Comparison of ENCODE assay signal across 7 cellular contexts in genomic region chr2:10005870-10006247, GRCh38. TPM values are rescaled to one million over a fixed set of nuclear protein-coding genes. Genes with fewer than 3 reads are reported as not detected.
DNase-seq lines count a peak whose midpoint lies in the region; ATAC-seq, FAIRE-seq and TF ChIP-seq lines count a peak whose summit lies in the region.
"Not testable (repeated sequence)": the region's sequence is repeated elsewhere in the genome, so short reads cannot be mapped to it uniquely, and the experiment has no call there.

No MANE protein-coding gene starts in this region.

- not testable (repeated sequence) for TF ChIP-seq EP300 in A549 (IDR thresholded peaks at IDR 0.05)

- DNase-seq in A549 (ENCODE audit: low read depth in 1 of 2, low spot score in 1 of 2); body of pancreas: not testable (repeated sequence)
- DNase-seq in NCI-H69 (lab: John Stamatoyannopoulos, UW) (peak; percentile 21), mesenteric fat pad (ENCODE audit: low spot score) (peak; percentile 33), sciatic nerve (ENCODE audit: low spot score) (peak; percentile 1), tibial artery (peak in 1 of 2 donors; percentile 23)
- DNase-seq in activated effector memory CD4-positive, alpha-beta T cell treated with anti-CD3 and anti-CD28 coated beads, Interleukin-2, amount 50 U/mL, for 16 hours, result peak; percentile 12

- not testable (repeated sequence) for ATAC-seq in A549, body of pancreas, sciatic nerve

- CTCF ChIA-PET in A549 (lab: Yijun Ruan, JAX), result interaction anchor here (0.8 to 8.7 kb wide), 5 partner anchors 16 to 162 kb away, joined by 3 to 65 read pairs (median 3); partner anchors contain the start of gene TAF1B

- not testable (repeated sequence) for H3K9me3 ChIP-seq in A549, body of pancreas, tibial artery

- TF ChIP-seq CTCF in A549 (IDR thresholded peaks at IDR 0.05); body of pancreas (IDR thresholded peaks at IDR 0.05); tibial artery (IDR thresholded peaks at IDR 0.05): not testable (repeated sequence)

- intact Hi-C loops in body of pancreas (cut with DNase I); sciatic nerve (cut with DNase I): not testable (repeated sequence)
- intact Hi-C loops in tibial artery (cut with DNase I; ENCODE audit: low total_unique reads), result loop anchor here (5.0 kb wide), 1 partner anchor 36 kb away; the partner anchor contains the start of gene KLF11

- H3K4me1 ChIP-seq in A549, result not testable (repeated sequence)
- peaks cover 76% of the 10 kb centered on the region for H3K4me1 ChIP-seq in body of pancreas
- peaks cover 3 to 79% (median 63%) of the 10 kb centered on the region in 4 donors for H3K4me1 ChIP-seq in tibial artery

- 83% methylated on average over 8 of the region's 8 CpGs for WGBS in A549 (ENCODE audit: missing lambda C conversion rate)
- 81 to 85% methylated on average over 8 of the region's 8 CpGs for WGBS in body of pancreas, 2 donors

- not testable (repeated sequence) for TF ChIP-seq POLR2A in A549 (IDR thresholded peaks at IDR 0.05; ENCODE audit: low read length); body of pancreas (IDR thresholded peaks at IDR 0.05)

- TF ChIP-seq RAD21 in A549 (conservative IDR thresholded peaks at IDR 0.05 in 1 of 2, IDR thresholded peaks at IDR 0.05 in 1 of 2), result not testable (repeated sequence)

- FAIRE-seq in A549 (lab: Jason Lieb, UNC), result not testable (repeated sequence)

- H3K27ac ChIP-seq in A549, result not testable (repeated sequence)
- H3K27ac ChIP-seq in body of pancreas (peak overlapping the region in 3 of 4 donors; percentile 81 to 97 (median 88)), tibial artery (peak overlapping the region; percentile 73 to 84)

- not testable (repeated sequence) for H3K4me2 ChIP-seq in A549

- H3K27me3 ChIP-seq in body of pancreas, tibial artery: not testable (repeated sequence)

- H3K36me3 ChIP-seq in body of pancreas (replicated peaks in 1 of 2; ENCODE audit: insufficient read depth in 1 of 2, low read depth in 2 of 2); tibial artery: not testable (repeated sequence)

- POLR2A ChIA-PET in A549 (lab: Yijun Ruan, JAX), result not testable (repeated sequence)

- H3K4me3 ChIP-seq in A549, body of pancreas, tibial artery: not testable (repeated sequence)

TF ChIP-seq in A549, 52 proteins besides CTCF, POLR2A, EP300 and RAD21:
- TF ChIP-seq MAFK (IDR thresholded peaks at IDR 0.05; ENCODE audit: partially characterized antibody), result peak; percentile 40

RNA-seq across cellular contexts. Expression of gene KLF11, which starts 37.5 kb away (rescaled TPM):
- polyA plus RNA-seq in A549 (2011; rRNA removed) (8.2 and 10.0 TPM in 2 replicates), A549 (2017; fragmentation: RNase III; extraction: RNeasy Plus Mini Kit Qiagen cat#74134 plus additional on column Dnase treatment) (2.4 to 3.0 TPM (median 2.8 TPM) in 3 replicates)
- 6.4 and 7.0 TPM in 2 replicates for polyA plus RNA-seq in A549 (2012; cell fraction: cytosol; rRNA removed)
- 7.4 and 8.3 TPM in 2 replicates for polyA plus RNA-seq in A549 (2012; cell fraction: nucleus; rRNA removed)
- 13.2 and 22.4 TPM in 2 replicates for polyA minus RNA-seq in A549 (2011; rRNA and poly(A)+ RNA removed)
- total RNA-seq in body of pancreas (10 to 100 TPM; 25.7 to 32.6 TPM), mesenteric fat pad (66.7 TPM), sciatic nerve (23.5 TPM)

RNA-seq across cellular contexts. Expression of gene GRHL1, which starts 54.4 kb away (rescaled TPM):
- polyA plus RNA-seq in A549 (2011; rRNA removed) (1.2 and 1.7 TPM in 2 replicates), A549 (2017; fragmentation: RNase III; extraction: RNeasy Plus Mini Kit Qiagen cat#74134 plus additional on column Dnase treatment) (0.59 to 0.84 TPM (median 0.68 TPM) in 3 replicates)
- polyA plus RNA-seq in A549 (2012; cell fraction: cytosol; rRNA removed), result 0.93 and 0.98 TPM in 2 replicates
- 1.4 and 1.5 TPM in 2 replicates for polyA plus RNA-seq in A549 (2012; cell fraction: nucleus; rRNA removed)
- 0.92 and 3.4 TPM in 2 replicates for polyA minus RNA-seq in A549 (2011; rRNA and poly(A)+ RNA removed)
- total RNA-seq in body of pancreas (1 to 10 TPM; 2.0 to 4.2 TPM), mesenteric fat pad (18.0 TPM), sciatic nerve (1.5 TPM)
